22 cellular contexts compared by ENCODE assay signal in genomic region chr7:94710256-94710655, GRCh38.
"Had no signal": no experiment of that assay in that cellular context is flagged by ENCODE, and none has a peak within 500 bp of the region (broad histone marks: within the 10 kb centered on the region; RNA-seq: fewer than 3 reads in every experiment).

No MANE protein-coding gene starts in this region.

- H3K36me3 ChIP-seq: esophagus squamous epithelium, neural progenitor cell, ovary, spleen, thoracic aorta, upper lobe of left lung had no signal

- H3K4me1 ChIP-seq: esophagus squamous epithelium, foreskin keratinocyte, neural progenitor cell, spleen, upper lobe of left lung had no signal

- H3K27ac Mint-ChIP-seq: activated CD4-positive, alpha-beta memory T cell treated with anti-CD3 and anti-CD28 coated beads for 36 hours; activated CD4-positive, alpha-beta T cell treated with anti-CD3 and anti-CD28 coated beads for 36 hours; activated naive CD8-positive, alpha-beta T cell treated with anti-CD3 and anti-CD28 coated beads for 36 hours; dendritic cell treated with granulocyte-macrophage colony-stimulating factor and Interleukin-4, amounts not matched to agents 40 ng/mL and 50 ng/mL, for 4 days; naive B cell; neural progenitor cell; stimulated activated memory B cell treated with anti-CD40 and anti-IgM and Interleukin-4, amounts not matched to agents 10 μg/mL and 1 μg/mL and 100 μg/mL, for 72 hours; T-helper 17 cell had no signal

- H3K4me3 Mint-ChIP-seq: activated CD4-positive, alpha-beta memory T cell treated with anti-CD3 and anti-CD28 coated beads for 36 hours; activated CD4-positive, alpha-beta T cell treated with anti-CD3 and anti-CD28 coated beads for 36 hours; activated naive CD8-positive, alpha-beta T cell treated with anti-CD3 and anti-CD28 coated beads for 36 hours; central memory CD8-positive, alpha-beta T cell; dendritic cell treated with granulocyte-macrophage colony-stimulating factor and Interleukin-4, amounts not matched to agents 40 ng/mL and 50 ng/mL, for 4 days; naive B cell; neural progenitor cell; stimulated activated memory B cell treated with anti-CD40 and anti-IgM and Interleukin-4, amounts not matched to agents 10 μg/mL and 1 μg/mL and 100 μg/mL, for 72 hours; T-helper 17 cell had no signal

- H3K27me3 ChIP-seq: esophagus squamous epithelium, foreskin keratinocyte, neural progenitor cell, ovary, spleen, upper lobe of left lung had no signal

- H3K9ac ChIP-seq: neural progenitor cell had no signal

- H3K27ac ChIP-seq: esophagus squamous epithelium, foreskin keratinocyte, neural progenitor cell, ovary, spleen, thoracic aorta, upper lobe of left lung had no signal

- ATAC-seq: activated CD4-positive, alpha-beta T cell treated with anti-CD3 and anti-CD28 coated beads for 36 hours; foreskin keratinocyte; left ventricle myocardium superior; sciatic nerve; stimulated activated memory B cell treated with anti-CD40 and anti-IgM and Interleukin-4, amounts not matched to agents 10 μg/mL and 1 μg/mL and 100 μg/mL, for 72 hours; T-helper 17 cell had no signal

- H3K4me2 ChIP-seq: neural progenitor cell had no signal

- FAIRE-seq: endothelial cell of umbilical vein had no signal

- H3K4me1 Mint-ChIP-seq: activated CD4-positive, alpha-beta T cell treated with anti-CD3 and anti-CD28 coated beads for 36 hours; activated naive CD8-positive, alpha-beta T cell treated with anti-CD3 and anti-CD28 coated beads for 36 hours; central memory CD8-positive, alpha-beta T cell; naive B cell; neural progenitor cell; stimulated activated memory B cell treated with anti-CD40 and anti-IgM and Interleukin-4, amounts not matched to agents 10 μg/mL and 1 μg/mL and 100 μg/mL, for 72 hours; T-helper 17 cell had no signal

- H3K9me3 Mint-ChIP-seq: activated CD4-positive, alpha-beta memory T cell treated with anti-CD3 and anti-CD28 coated beads for 36 hours; activated naive CD8-positive, alpha-beta T cell treated with anti-CD3 and anti-CD28 coated beads for 36 hours; central memory CD8-positive, alpha-beta T cell; dendritic cell treated with granulocyte-macrophage colony-stimulating factor and Interleukin-4, amounts not matched to agents 40 ng/mL and 50 ng/mL, for 4 days; stimulated activated memory B cell treated with anti-CD40 and anti-IgM and Interleukin-4, amounts not matched to agents 10 μg/mL and 1 μg/mL and 100 μg/mL, for 72 hours had no signal

- H3K27me3 Mint-ChIP-seq: dendritic cell treated with granulocyte-macrophage colony-stimulating factor and Interleukin-4, amounts not matched to agents 40 ng/mL and 50 ng/mL, for 4 days; stimulated activated memory B cell treated with anti-CD40 and anti-IgM and Interleukin-4, amounts not matched to agents 10 μg/mL and 1 μg/mL and 100 μg/mL, for 72 hours had no signal

- H3K9me3 ChIP-seq: esophagus squamous epithelium, ovary, spleen, thoracic aorta, upper lobe of left lung had no signal

- H3K36me3 Mint-ChIP-seq: activated CD4-positive, alpha-beta memory T cell treated with anti-CD3 and anti-CD28 coated beads for 36 hours; activated naive CD8-positive, alpha-beta T cell treated with anti-CD3 and anti-CD28 coated beads for 36 hours; naive B cell; stimulated activated memory B cell treated with anti-CD40 and anti-IgM and Interleukin-4, amounts not matched to agents 10 μg/mL and 1 μg/mL and 100 μg/mL, for 72 hours had no signal

- DNase-seq: activated CD4-positive, alpha-beta memory T cell treated with anti-CD3 and anti-CD28 coated beads for 36 hours; activated CD4-positive, alpha-beta T cell treated with anti-CD3 and anti-CD28 coated beads for 36 hours; activated naive CD8-positive, alpha-beta T cell treated with anti-CD3 and anti-CD28 coated beads for 36 hours; amygdala; effector memory CD4-positive, alpha-beta T cell; esophagus squamous epithelium; foreskin keratinocyte; glutamatergic neuron; left ventricle myocardium superior; naive B cell; ovary; spleen; stimulated activated CD4-positive, alpha-beta T cell treated with anti-CD3 and anti-CD28 coated beads, Interleukin-4, amount 100 ng/mL, for 4 hours; T-helper 17 cell; upper lobe of left lung had no signal

- H3K4me3 ChIP-seq: esophagus squamous epithelium, neural progenitor cell, ovary, spleen, thoracic aorta, upper lobe of left lung had no signal

- H2AFZ ChIP-seq: neural progenitor cell had no signal
